Comparison of ENCODE assay signal across 8 cellular contexts in genomic region chr2:48248251-48248933, GRCh38.
DNase-seq lines count a peak whose midpoint lies in the region; ATAC-seq and TF ChIP-seq lines count a peak whose summit lies in the region.

No MANE protein-coding gene starts in this region.

- no peak overlapping the region for H3K4me3 ChIP-seq in upper lobe of left lung

- intact Hi-C loops in Calu3 (cut with micrococcal nuclease; ENCODE audit: unreplicated experiment), result no loop called here

- no peaks in the 10 kb centered on the region for H3K36me3 Mint-ChIP-seq in Calu3 (ENCODE audit: insufficient read depth, unreplicated experiment)

- peak; percentile 79 for ATAC-seq in GM19452 (IDR thresholded peaks at IDR 0.05; ENCODE audit: unreplicated experiment)
- ATAC-seq in HG03432 (IDR thresholded peaks at IDR 0.05; ENCODE audit: unreplicated experiment), result peak; percentile 90
- ATAC-seq in upper lobe of left lung (ENCODE audit: low FRiP score in 2 of 2), result peak; percentile 76 to 77

- WGBS in upper lobe of left lung, 2 donors, result 82% methylated on average over 3 of the region's 3 CpGs

- H3K36me3 ChIP-seq in upper lobe of left lung, result no peaks in the 10 kb centered on the region

- H3K4me1 Mint-ChIP-seq in Calu3 (ENCODE audit: low read depth, unreplicated experiment), result no peaks in the 10 kb centered on the region

- BruUV-seq in Calu3 (replicated peaks; lab: Mats Ljungman, UMichigan), result no TSS peak

- no peaks in the 10 kb centered on the region for H3K27me3 Mint-ChIP-seq in Calu3 (ENCODE audit: unreplicated experiment)

- H3K27ac ChIP-seq in upper lobe of left lung, result peak overlapping the region in 3 of 4 donors; percentile 27 to 76 (median 35)

- H3K27ac Mint-ChIP-seq in Calu3 (ENCODE audit: unreplicated experiment), result no peak overlapping the region

- H3K9me3 Mint-ChIP-seq in Calu3 (ENCODE audit: low read depth, unreplicated experiment), result no peaks in the 10 kb centered on the region

- no peak for TF ChIP-seq POLR2A in upper lobe of left lung (IDR thresholded peaks at IDR 0.05)

- H3K4me1 ChIP-seq in upper lobe of left lung, result peaks cover 24 to 30% (median 24%) of the 10 kb centered on the region in 4 donors

- H3K27me3 ChIP-seq in upper lobe of left lung, result no peaks in the 10 kb centered on the region

- no peak for TF ChIP-seq CTCF in Calu3 (IDR thresholded peaks at IDR 0.05; ENCODE audit: unreplicated experiment)
- no peak for TF ChIP-seq CTCF in upper lobe of left lung (IDR thresholded peaks at IDR 0.05)

- DNase-seq in Calu3 (peak; percentile 11), T1000 (lab: John Stamatoyannopoulos, UW) (peak; percentile 51), iPS DF 4.7 (ENCODE audit: extremely low read depth, low spot score) (peak; percentile 9), upper lobe of left lung (peak in 1 of 2 donors; percentile 28), NAMALWA (ENCODE audit: low spot score) (no peak), NCI-H748 (lab: John Stamatoyannopoulos, UW; ENCODE audit: unreplicated experiment) (no peak)

- TF ChIP-seq EP300 in upper lobe of left lung (IDR thresholded peaks at IDR 0.05), result peak in 1 of 4 donors; percentile 24

- no peaks in the 10 kb centered on the region for H3K9me3 ChIP-seq in upper lobe of left lung

- CTCF ChIA-PET in Calu3 (lab: Charles Lee), result interaction anchor here (0.7 kb wide), 2 partner anchors 51 to 549 kb away, joined by 3 to 4 read pairs; no protein-coding TSS in a partner anchor

- no peak overlapping the region for H3K4me3 Mint-ChIP-seq in Calu3 (ENCODE audit: low read depth, unreplicated experiment)

Comparison
In these comparisons a context has a peak if more than half of its experiments do, and no peak if none do; other contexts are left out.
1. DNase-seq: peak in Calu3 (single experiment), T1000 (single experiment) and iPS DF 4.7 (single experiment); none in NAMALWA (single experiment) and NCI-H748 (single experiment).
2. Peak in every context shown above with its lines, with median percentiles within 50 percentile points of each other: ATAC-seq.